Comparison of ENCODE assay signal across 8 cellular contexts in the genomic region with DNA sequence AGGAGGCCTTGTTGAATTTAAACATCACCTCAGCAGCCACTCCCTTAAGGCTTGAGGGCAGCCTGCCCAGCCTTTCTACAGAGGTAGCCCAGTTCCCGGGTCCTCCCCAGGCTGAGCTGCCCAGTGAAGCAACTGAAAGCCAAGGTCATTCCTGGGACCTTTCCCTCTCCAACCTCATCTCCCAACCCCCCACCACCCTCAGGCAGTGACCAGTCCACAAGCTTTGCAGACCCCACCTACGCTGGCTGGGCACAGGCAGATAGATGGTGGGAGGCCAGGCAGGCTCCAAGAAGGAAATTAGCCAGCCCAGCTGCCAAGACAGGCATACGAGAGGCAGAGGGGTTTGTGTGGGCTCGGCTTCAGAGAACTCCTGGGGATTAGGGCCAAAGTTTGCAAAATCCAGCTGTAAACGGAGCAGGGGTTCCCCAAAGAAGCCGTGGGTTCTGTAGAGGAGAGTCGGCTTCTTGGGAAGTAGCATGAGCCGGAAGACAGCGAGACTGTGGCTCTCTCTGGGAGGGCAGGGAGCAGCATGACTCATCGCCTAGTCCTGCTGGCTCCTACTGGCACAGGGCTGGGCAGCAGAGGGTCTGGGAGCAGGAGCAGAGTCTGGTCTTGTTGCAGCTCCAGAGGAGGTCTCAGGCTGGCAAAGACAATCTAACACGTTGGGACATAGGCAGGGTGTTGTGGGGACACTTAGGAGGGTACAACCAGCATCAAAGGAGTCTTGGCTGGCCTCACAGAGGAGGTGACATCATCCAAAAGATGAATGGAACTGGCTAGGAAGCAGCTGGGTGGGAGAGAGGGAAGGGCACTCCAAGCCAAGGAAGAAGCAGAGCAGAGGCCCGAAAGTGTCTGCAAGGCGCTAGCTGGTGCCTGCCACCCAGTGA. TPM values are rescaled to one million over a fixed set of nuclear protein-coding genes. Genes with fewer than 3 reads are reported as not detected.
DNase-seq lines count a peak whose midpoint lies in the region; ATAC-seq and TF ChIP-seq lines count a peak whose summit lies in the region.

No MANE protein-coding gene starts in this region.

- H3K27ac Mint-ChIP-seq in brain, result peak overlapping the region; percentile 12 to 98 (median 95)
- no peak overlapping the region for H3K27ac Mint-ChIP-seq in T-helper 2 cell treated with Interferon-gamma antibody and Interleukin-4, amounts not matched to agents 5 μg/mL and 100 μg/mL, for 36 hours

- H3K4me1 ChIP-seq in gastrocnemius medialis, result peaks cover 40 to 47% of the 10 kb centered on the region in 2 donors

- H3K27me3 Mint-ChIP-seq in brain, result peaks cover 10% of the 10 kb centered on the region
- no peaks in the 10 kb centered on the region for H3K27me3 Mint-ChIP-seq in T-helper 2 cell treated with Interferon-gamma antibody and Interleukin-4, amounts not matched to agents 5 μg/mL and 100 μg/mL, for 36 hours (ENCODE audit: low read depth)

- in situ Hi-C loops in gastrocnemius medialis (cut with MboI; ENCODE audit: low sequenced_read_pairs in 4 of 4), result loop anchor here in 1 of 4 donors (10.0 kb wide), 1 partner anchor 123 kb away; the partner anchor contains the start of gene GNL2

- DNase-seq in DMS 273 (lab: John Stamatoyannopoulos, UW; ENCODE audit: unreplicated experiment) (peak; percentile 85), MV-4-11 (lab: John Stamatoyannopoulos, UW) (peak; percentile 69), iPS-NIHi11 (ENCODE audit: low spot score) (peak; percentile 82), gastrocnemius medialis (peak; percentile 79 to 89)
- no peak for DNase-seq in T-helper 2 cell treated with Interferon-gamma antibody and Interleukin-4, amounts not matched to agents 5 μg/mL and 100 μg/mL, for 36 hours (ENCODE audit: low spot score)
- DNase-seq in stimulated activated CD8-positive, alpha-beta memory T cell treated with anti-CD3 and anti-CD28 coated beads, Interleukin-4, amount 100 ng/mL, for 48 hours, result no peak

- H3K27ac ChIP-seq in gastrocnemius medialis, result peak overlapping the region; percentile 89 to 98 (median 97)

- TF ChIP-seq CTCF in brain (conservative IDR thresholded peaks at IDR 0.05) (no peak), gastrocnemius medialis (IDR thresholded peaks at IDR 0.05 in 4 of 5, conservative IDR thresholded peaks at IDR 0.05 in 1 of 5) (no peak)

- TF ChIP-seq POLR2A in gastrocnemius medialis (IDR thresholded peaks at IDR 0.05), result no peak
- TF ChIP-seq POLR2A in GM18505 (IDR thresholded peaks at IDR 0.05; ENCODE audit: borderline replicate concordance, extremely low read depth, insufficient read depth, insufficient read length), result no peak

- H3K36me3 Mint-ChIP-seq in brain, result no peaks in the 10 kb centered on the region
- peaks cover 17% of the 10 kb centered on the region for H3K36me3 Mint-ChIP-seq in T-helper 2 cell treated with Interferon-gamma antibody and Interleukin-4, amounts not matched to agents 5 μg/mL and 100 μg/mL, for 36 hours (ENCODE audit: low read depth)

- no peaks in the 10 kb centered on the region for H3K9me3 ChIP-seq in gastrocnemius medialis

- ATAC-seq in gastrocnemius medialis, result peak; percentile 57 to 65
- no peak for ATAC-seq in GM18505 (IDR thresholded peaks at IDR 0.05; ENCODE audit: unreplicated experiment)

- H3K4me3 Mint-ChIP-seq in brain, result peak overlapping the region; percentile 43 to 85 (median 81)
- no peak overlapping the region for H3K4me3 Mint-ChIP-seq in T-helper 2 cell treated with Interferon-gamma antibody and Interleukin-4, amounts not matched to agents 5 μg/mL and 100 μg/mL, for 36 hours

- intact Hi-C loops in gastrocnemius medialis (cut with DNase I; ENCODE audit: low total_unique reads), result loop anchor here (1.0 to 10.0 kb wide), 3 partner anchors 15 to 1084 kb away; partner anchors contain the start of genes FHL3 and STK40

- H3K36me3 ChIP-seq in gastrocnemius medialis, result no peaks in the 10 kb centered on the region

- H3K27me3 ChIP-seq in gastrocnemius medialis, result no peaks in the 10 kb centered on the region

- H3K9me3 Mint-ChIP-seq in brain, result peaks cover 0 to 4% (median 0%) of the 10 kb centered on the region in 5 experiments
- no peaks in the 10 kb centered on the region for H3K9me3 Mint-ChIP-seq in T-helper 2 cell treated with Interferon-gamma antibody and Interleukin-4, amounts not matched to agents 5 μg/mL and 100 μg/mL, for 36 hours

- H3K4me1 Mint-ChIP-seq in brain, result peaks cover 51% of the 10 kb centered on the region
- peaks cover 33% of the 10 kb centered on the region for H3K4me1 Mint-ChIP-seq in T-helper 2 cell treated with Interferon-gamma antibody and Interleukin-4, amounts not matched to agents 5 μg/mL and 100 μg/mL, for 36 hours (ENCODE audit: low read depth)

- H3K4me3 ChIP-seq in gastrocnemius medialis, result peak overlapping the region; percentile 21 to 44 (median 40)

RNA-seq across cellular contexts. Expression of gene ZC3H12A, which starts 2.8 kb away (rescaled TPM):
- polyA plus RNA-seq in brain (ENCODE audit: insufficient read depth, low read depth, low replicate concordance), result 0.27 TPM
- 10 to 100 TPM in 1 of 4 donors, 1 to 10 TPM in 3; 5.3 to 27.1 (median 8.6) TPM for total RNA-seq in gastrocnemius medialis

RNA-seq across cellular contexts. Expression of gene MEAF6, which starts 43.0 kb away (rescaled TPM):
- polyA plus RNA-seq in brain (ENCODE audit: insufficient read depth, low read depth, low replicate concordance), result 129 TPM
- total RNA-seq in gastrocnemius medialis, result 10 to 100 TPM; 72.1 to 81.0 (median 74.5) TPM

Comparison
In these comparisons a context has a peak if more than half of its experiments do, and no peak if none do; other contexts are left out.
1. DNase-seq: peak in DMS 273 (single experiment), MV-4-11 (single experiment), iPS-NIHi11 (single experiment) and gastrocnemius medialis (2 of 2); none in T-helper 2 cell treated with Interferon-gamma antibody and Interleukin-4, amounts not matched to agents 5 μg/mL and 100 μg/mL, for 36 hours (single experiment) and stimulated activated CD8-positive, alpha-beta memory T cell treated with anti-CD3 and anti-CD28 coated beads, Interleukin-4, amount 100 ng/mL, for 48 hours (single experiment).